ENCODE assay signal across 9 cellular contexts in genomic region chr1:181179980-181180964, GRCh38.
A peak's percentile ranks its signal among the peaks of the same experiment; 100 is the strongest.
DNase-seq lines count a peak whose midpoint lies in the region; FAIRE-seq and TF ChIP-seq lines count a peak whose summit lies in the region.
"Had no signal": no experiment of that assay in that cellular context is flagged by ENCODE, and none has a peak within 500 bp of the region (broad histone marks: within the 10 kb centered on the region; RNA-seq: fewer than 3 reads in every experiment).

No MANE protein-coding gene starts in this region.

- H2AFZ ChIP-seq in mesenchymal stem cell (ENCODE audit: low read depth, low read length), result no peak overlapping the region

- no peaks in the 10 kb centered on the region for H3K79me1 ChIP-seq in mesenchymal stem cell (replicated peaks; ENCODE audit: low read length, poor library complexity, severe bottlenecking)

- H2BK120ac ChIP-seq in mesenchymal stem cell (ENCODE audit: low read depth, low read length), result no peak overlapping the region

- peaks cover 30% of the 10 kb centered on the region for H3K4me1 ChIP-seq in HUES48 (ENCODE audit: control insufficient read depth, insufficient read depth, low read length)
- H3K4me1 ChIP-seq in mesenchymal stem cell (ENCODE audit: control insufficient read depth, insufficient read depth, low read depth, low read length), result peaks cover 3% of the 10 kb centered on the region

- no peak overlapping the region for H3K14ac ChIP-seq in mesenchymal stem cell (ENCODE audit: low read length in 2 of 2)

- H3K4ac ChIP-seq in mesenchymal stem cell (ENCODE audit: low read depth in 1 of 2, low read length in 2 of 2), result no peak overlapping the region

- H3K27ac ChIP-seq in HUES48 (ENCODE audit: low read depth, low read length) (peak overlapping the region; percentile 80), mesenchymal stem cell (ENCODE audit: low read length, poor library complexity, severe bottlenecking) (no peak overlapping the region), temporal lobe (ENCODE audit: low read depth, low read length) (peak overlapping the region; percentile 78)

- no peaks in the 10 kb centered on the region for H3K36me3 ChIP-seq in HUES48 (ENCODE audit: control insufficient read depth, insufficient read depth, low read length)
- H3K36me3 ChIP-seq in mesenchymal stem cell (ENCODE audit: control insufficient read depth in 1 of 2, insufficient read depth in 2 of 2, low read depth in 1 of 2, low read length in 2 of 2), result no peaks in the 10 kb centered on the region

- peak; percentile 69 for DNase-seq in AG08395 (ENCODE audit: low spot score)
- DNase-seq in RPMI8226, result peak; percentile 50
- peak; percentile 65 to 71 for DNase-seq in cardiac fibroblast (ENCODE audit: low read depth in 2 of 2)
- DNase-seq in mesenchymal stem cell, result peak; percentile 48
- DNase-seq in HTR-8/SVneo (ENCODE audit: insufficient read length, low spot score), result no peak
- DNase-seq in GM19238 (ENCODE audit: insufficient read length, low spot score), result no peak
- DNase-seq: activated B cell treated with CpG ODN at 0.5 μM for 24 hours had no signal

- no peak overlapping the region for H2AK5ac ChIP-seq in mesenchymal stem cell (ENCODE audit: low read length, severe bottlenecking)

- peak overlapping the region; percentile 22 for H3K4me3 ChIP-seq in HUES48 (ENCODE audit: low read depth, low read length)
- no peak overlapping the region for H3K4me3 ChIP-seq in cardiac fibroblast (replicated peaks in 1 of 2; ENCODE audit: low read depth in 2 of 2, low read length in 2 of 2)
- H3K4me3 ChIP-seq in mesenchymal stem cell (ENCODE audit: insufficient read depth in 1 of 2, low read depth in 1 of 2, low read length in 2 of 2), result peak overlapping the region in 1 of 2 experiments; percentile 6

- H2BK15ac ChIP-seq in mesenchymal stem cell (ENCODE audit: low read depth, poor library complexity, severe bottlenecking), result no peak overlapping the region

- no peak overlapping the region for H2BK5ac ChIP-seq in mesenchymal stem cell (ENCODE audit: low read depth, low read length, poor library complexity, severe bottlenecking)

- H3K18ac ChIP-seq in mesenchymal stem cell (ENCODE audit: low read depth in 1 of 2, low read length in 2 of 2), result no peak overlapping the region

- WGBS in mesenchymal stem cell, result 37% methylated on average over 9 of the region's 15 CpGs

- TF ChIP-seq CTCF in cardiac fibroblast (IDR thresholded peaks at IDR 0.05; ENCODE audit: low read depth, low read length), result no peak

- H4K91ac ChIP-seq in mesenchymal stem cell (ENCODE audit: low read length), result no peak overlapping the region

- H3K9ac ChIP-seq in HUES48 (ENCODE audit: low read depth, low read length), result peak overlapping the region; percentile 32; the same call in 1 of the 2 replicates
- H3K9ac ChIP-seq in mesenchymal stem cell (ENCODE audit: low read length), result peak overlapping the region; percentile 71

- no peak overlapping the region for H3K23ac ChIP-seq in mesenchymal stem cell (ENCODE audit: low read length in 2 of 2)

- no peaks in the 10 kb centered on the region for H3K9me3 ChIP-seq in HUES48 (ENCODE audit: control insufficient read depth, insufficient read depth, low read length)
- no peaks in the 10 kb centered on the region for H3K9me3 ChIP-seq in mesenchymal stem cell (ENCODE audit: control insufficient read depth, low read length)

- H3K4me2 ChIP-seq in mesenchymal stem cell (ENCODE audit: low read length, poor library complexity, severe bottlenecking), result no peak overlapping the region

- FAIRE-seq in HTR-8/SVneo (lab: Jason Lieb, UNC), result no peak

- H2BK12ac ChIP-seq in mesenchymal stem cell (ENCODE audit: low read length in 2 of 2), result no peak overlapping the region

- no peaks in the 10 kb centered on the region; the same call in 1 of the 2 replicates for H3K27me3 ChIP-seq in HUES48 (ENCODE audit: control insufficient read depth, insufficient read depth, low read length)
- peaks cover 39 to 46% of the 10 kb centered on the region in 2 experiments for H3K27me3 ChIP-seq in mesenchymal stem cell (ENCODE audit: control insufficient read depth in 1 of 2, insufficient read depth in 1 of 2, low read length in 2 of 2)

- H4K8ac ChIP-seq in mesenchymal stem cell (ENCODE audit: low read length), result no peak overlapping the region

Comparison
In these comparisons a context has a peak if more than half of its experiments do, and no peak if none do; other contexts are left out.
1. DNase-seq: peak in AG08395 (single experiment), RPMI8226 (single experiment), cardiac fibroblast (2 of 2) and mesenchymal stem cell (single experiment); none in HTR-8/SVneo (single experiment) and GM19238 (single experiment).